18 cellular contexts compared by ENCODE assay signal in genomic region chr17:77854083-77854758, GRCh38.
"Had no signal": no experiment of that assay in that cellular context is flagged by ENCODE, and none has a peak within 500 bp of the region (broad histone marks: within the 10 kb centered on the region; RNA-seq: fewer than 3 reads in every experiment).

No MANE protein-coding gene starts in this region.

- H3K9me3 Mint-ChIP-seq: type B pancreatic cell had no signal

- H3K27me3 Mint-ChIP-seq: naive thymus-derived CD8-positive, alpha-beta T cell; type B pancreatic cell had no signal

- H3K36me3 Mint-ChIP-seq: naive thymus-derived CD8-positive, alpha-beta T cell; type B pancreatic cell had no signal

- H3K27ac Mint-ChIP-seq: type B pancreatic cell had no signal

- H3K27ac ChIP-seq: colonic mucosa, dorsolateral prefrontal cortex, epithelial cell of prostate, esophagus squamous epithelium, right atrium auricular region, sigmoid colon, skin epidermis, thyroid gland, uterus had no signal

- H3K4me3 Mint-ChIP-seq: naive thymus-derived CD8-positive, alpha-beta T cell; type B pancreatic cell had no signal

- ATAC-seq: naive thymus-derived CD8-positive, alpha-beta T cell had no signal

- H3K36me3 ChIP-seq: colonic mucosa, esophagus squamous epithelium, right atrium auricular region, sigmoid colon, thyroid gland, uterus had no signal

- H3K27me3 ChIP-seq: colonic mucosa, dorsolateral prefrontal cortex, right atrium auricular region, sigmoid colon, thyroid gland, uterus had no signal

- H3K4me3 ChIP-seq: colonic mucosa, dorsolateral prefrontal cortex, esophagus squamous epithelium, lung, right atrium auricular region, sigmoid colon, skin epidermis, thyroid gland, uterus had no signal

- DNase-seq: cerebellar nuclear complex; colonic mucosa; dorsolateral prefrontal cortex; effector CD8-positive, alpha-beta T cell; esophagus squamous epithelium; foreskin fibroblast; mesenchymal stem cell; naive thymus-derived CD8-positive, alpha-beta T cell; sigmoid colon; stimulated activated CD4-positive, alpha-beta T cell treated with anti-CD3 and anti-CD28 coated beads, Interleukin-12 subunit alpha, Interleukin-12 subunit beta, amount 100 ng/mL, for 4 hours; stimulated activated naive CD4-positive, alpha-beta T cell treated with Interleukin-2 at 50 U/mL for 16 hours; thyroid gland; uterus had no signal

- H3K4me1 ChIP-seq: colonic mucosa, right atrium auricular region, sigmoid colon, thyroid gland, uterus had no signal

- H3K9me3 ChIP-seq: colonic mucosa, esophagus squamous epithelium, right atrium auricular region, sigmoid colon, thyroid gland, uterus had no signal
